ENCODE assay signal across 14 cellular contexts in the genomic region with DNA sequence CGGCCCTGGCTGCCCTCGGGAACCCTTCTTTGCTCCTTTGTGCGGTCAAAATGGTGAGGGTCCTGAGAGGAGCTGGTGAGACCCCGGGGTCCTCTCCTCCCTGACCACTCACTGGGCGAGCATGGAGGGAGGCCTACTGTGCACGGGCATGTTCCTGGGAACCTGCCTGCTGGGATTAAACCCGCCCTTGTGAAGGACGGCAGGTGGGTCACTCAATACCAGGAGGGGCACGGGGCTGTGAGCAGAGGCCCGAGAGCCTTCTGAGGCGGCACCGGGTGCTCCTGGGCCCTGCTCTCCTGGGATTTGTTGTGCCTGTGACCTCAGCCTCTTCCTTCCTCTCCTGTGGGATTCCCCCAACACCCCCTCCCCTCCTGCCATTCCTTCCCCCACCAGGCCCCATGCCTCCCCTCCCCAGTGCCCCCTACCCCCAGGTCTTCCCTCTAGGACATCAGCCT. TPM values are rescaled to one million over a fixed set of nuclear protein-coding genes. Genes with fewer than 3 reads are reported as not detected.
DNase-seq lines count a peak whose midpoint lies in the region; ATAC-seq, FAIRE-seq and TF ChIP-seq lines count a peak whose summit lies in the region.
"Had no signal": no experiment of that assay in that cellular context is flagged by ENCODE, and none has a peak within 500 bp of the region (broad histone marks: within the 10 kb centered on the region; RNA-seq: fewer than 3 reads in every experiment).

No MANE protein-coding gene starts in this region.

- H3K79me2 ChIP-seq in OCI-LY7 (ENCODE audit: insufficient read depth, low read depth, low read length) (no peaks in the 10 kb centered on the region), H1 (ENCODE audit: control insufficient read depth in 1 of 2, insufficient read depth in 2 of 2, low read length in 2 of 2) (no peaks in the 10 kb centered on the region)

- no peak overlapping the region for H2BK20ac ChIP-seq in H1 (ENCODE audit: low read length)

- WGBS in H1 (ENCODE audit: extremely low coverage in 1 of 2, insufficient coverage in 1 of 2, insufficient read length in 1 of 2, insufficient replicate concordance in 2 of 2, low coverage in 1 of 2, low lambda C conversion rate in 2 of 2, missing lambda C conversion rate in 1 of 2), 2 experiments = 90% methylated on average over 5 of the region's 12 CpGs; no CpG with 5 or more reads in 1 of the 2 experiments
- no CpG with 5 or more reads among the region's 12 CpGs for WGBS in suprapubic skin

- H3K56ac ChIP-seq in H1 (replicated peaks; ENCODE audit: insufficient read length, low read depth, low read length) = no peak overlapping the region

- no peak for DNase-seq in OCI-LY7 (ENCODE audit: low spot score)
- DNase-seq in H1 (ENCODE audit: low read depth in 1 of 2, low spot score in 2 of 2) = no peak
- DNase-seq in mucosa of descending colon = peak in 2 of 3 donors; percentile 14 to 48
- no peak for DNase-seq in suprapubic skin (ENCODE audit: low spot score in 2 of 2)
- no peak for DNase-seq in GM10248 (ENCODE audit: extremely low spot score)
- DNase-seq in activated effector memory CD4-positive, alpha-beta T cell treated with anti-CD3 and anti-CD28 coated beads, Interleukin-2, amount 50 U/mL, for 16 hours = no peak
- DNase-seq in NCI-H146 treated with DMSO at 0.1 percent for 48 hours (lab: John Stamatoyannopoulos, UW; ENCODE audit: unreplicated experiment) = no peak
- DNase-seq: activated CD4-positive, alpha-beta T cell treated with anti-CD3 and anti-CD28 coated beads for 48 hours; left cardiac atrium; NCI-H1436; NCI-H510A; T-helper 17 cell had no signal

- POLR2A ChIA-PET in OCI-LY7 (lab: Charles Lee) (no interaction called here), H1 (lab: Charles Lee; ENCODE audit: partially characterized antibody) (interaction anchor here (1.0 to 1.8 kb wide), 2 partner anchors 15 to 21 kb away, joined by 3 to 7 read pairs; no protein-coding TSS in a partner anchor), GM10248 (lab: Yijun Ruan, JAX) (no interaction called here)

- H3K27ac ChIP-seq in OCI-LY7 (ENCODE audit: low read depth, low read length, poor library complexity, severe bottlenecking) = no peak overlapping the region
- H3K27ac ChIP-seq in H1 (ENCODE audit: low read depth, low read length) = no peak overlapping the region
- peak overlapping the region; percentile 81 for H3K27ac ChIP-seq in suprapubic skin
- H3K27ac ChIP-seq: epithelial cell of prostate had no signal

- no peaks in the 10 kb centered on the region for H3K9me2 ChIP-seq in OCI-LY7 (ENCODE audit: insufficient read depth, low read length)

- H3K27me3 ChIP-seq in H1 (replicated peaks in 1 of 4; ENCODE audit: control insufficient read depth in 3 of 4, extremely low read depth in 1 of 4, insufficient read depth in 3 of 4, low read length in 3 of 4) (no peaks in the 10 kb centered on the region), suprapubic skin (peaks cover 3% of the 10 kb centered on the region)

- H3K36me3 ChIP-seq in OCI-LY7 (ENCODE audit: insufficient read depth, low read length) (no peaks in the 10 kb centered on the region), H1 (ENCODE audit: control insufficient read depth in 2 of 4, insufficient read depth in 4 of 4, low read length in 3 of 4) (peaks cover 3 to 18% (median 6%) of the 10 kb centered on the region in 4 experiments; a peak in 4 of 8 replicates), mucosa of descending colon (ENCODE audit: low read depth) (no peaks in the 10 kb centered on the region), suprapubic skin (peaks cover 25% of the 10 kb centered on the region)

- CTCF ChIA-PET in OCI-LY7 (lab: Charles Lee; ENCODE audit: unreplicated experiment) (no interaction called here), H1 (lab: Charles Lee; ENCODE audit: partially characterized antibody) (interaction anchor here (0.9 to 2.6 kb wide), 3 partner anchors 13 to 32 kb away, joined by 3 to 8 read pairs (median 3); no protein-coding TSS in a partner anchor), GM10248 (lab: Yijun Ruan, JAX) (no interaction called here)

- peaks cover 35% of the 10 kb centered on the region for H3K4me1 ChIP-seq in OCI-LY7 (ENCODE audit: insufficient read depth, low read length, poor library complexity, severe bottlenecking)
- peaks cover 0 to 28% (median 6%) of the 10 kb centered on the region in 4 experiments; a peak in 4 of 7 replicates for H3K4me1 ChIP-seq in H1 (replicated peaks in 1 of 4; ENCODE audit: control insufficient read depth in 3 of 4, insufficient read depth in 4 of 4, low read length in 3 of 4)
- H3K4me1 ChIP-seq in mucosa of descending colon (ENCODE audit: low read depth) = peaks cover 48% of the 10 kb centered on the region
- H3K4me1 ChIP-seq in suprapubic skin = peaks cover 77% of the 10 kb centered on the region

- H2AFZ ChIP-seq in OCI-LY7 (ENCODE audit: low read length) (no peak overlapping the region), H1 (ENCODE audit: low read length) (no peak overlapping the region)

- H4K20me1 ChIP-seq in OCI-LY7 (ENCODE audit: insufficient read depth, low read length) (no peaks in the 10 kb centered on the region), H1 (replicated peaks in 1 of 2; ENCODE audit: control insufficient read depth in 1 of 2, insufficient read depth in 2 of 2, low read length in 2 of 2) (peaks cover 0 to 2% of the 10 kb centered on the region in 2 experiments)

- no peaks in the 10 kb centered on the region for H3K23me2 ChIP-seq in H1 (ENCODE audit: low read depth, low read length)

- no peak overlapping the region for H3K14ac ChIP-seq in H1 (ENCODE audit: insufficient read length)

- no peak overlapping the region for H2BK5ac ChIP-seq in H1 (ENCODE audit: low read depth, low read length)

- peak overlapping the region; percentile 52 for H3K4me2 ChIP-seq in OCI-LY7 (ENCODE audit: low read length)
- no peak overlapping the region for H3K4me2 ChIP-seq in H1 (ENCODE audit: insufficient read depth in 1 of 2, low read depth in 2 of 2, low read length in 2 of 2)

- H3K4me3 ChIP-seq in OCI-LY7 (ENCODE audit: low read depth, low read length, poor library complexity, severe bottlenecking) (no peak overlapping the region), H1 (ENCODE audit: extremely low read depth in 1 of 4, insufficient read depth in 2 of 4, low read depth in 3 of 4, low read length in 4 of 4) (no peak overlapping the region), mucosa of descending colon (no peak overlapping the region), suprapubic skin (peak overlapping the region; percentile 33)

- no peak for TF ChIP-seq EP300 in H1 (IDR thresholded peaks at IDR 0.05; ENCODE audit: borderline replicate concordance in 1 of 2, low read depth in 2 of 2, low read length in 2 of 2)
- no peak for TF ChIP-seq EP300 in suprapubic skin (IDR thresholded peaks at IDR 0.05)

- FAIRE-seq in H1 (lab: Jason Lieb, UNC) = no peak

- TF ChIP-seq CTCF in OCI-LY7 (conservative IDR thresholded peaks at IDR 0.05; ENCODE audit: low read length) (no peak), H1 (IDR thresholded peaks at IDR 0.05; ENCODE audit: control extremely low read depth in 1 of 3, insufficient read depth in 1 of 3, low read depth in 1 of 3, low read length in 3 of 3) (no peak), mucosa of descending colon (IDR thresholded peaks at IDR 0.05) (no peak), suprapubic skin (IDR thresholded peaks at IDR 0.05) (no peak), GM10248 (IDR thresholded peaks at IDR 0.05; ENCODE audit: control extremely low read depth, extremely low read depth, low read depth, missing control alignments) (no peak)

- ATAC-seq in mucosa of descending colon (no peak), GM18520 (IDR thresholded peaks at IDR 0.05; ENCODE audit: unreplicated experiment) (no peak)
- ATAC-seq: T-helper 17 cell had no signal

- no peak overlapping the region for H2AK5ac ChIP-seq in H1 (ENCODE audit: low read depth, low read length)

- intact Hi-C loops in OCI-LY7 (cut with micrococcal nuclease; ENCODE audit: unreplicated experiment) = no loop called here
- intact Hi-C loops in mucosa of descending colon (cut with DNase I, micrococcal nuclease) = no loop called here

- no peak overlapping the region for H2BK15ac ChIP-seq in H1 (ENCODE audit: low read length)

- no peaks in the 10 kb centered on the region for H3K9me3 ChIP-seq in OCI-LY7 (ENCODE audit: low read length)
- H3K9me3 ChIP-seq in H1 (ENCODE audit: insufficient read depth in 2 of 2, low read depth in 1 of 2, low read length in 1 of 2) = peaks cover 0 to 6% of the 10 kb centered on the region in 2 experiments; a peak in 1 of 4 replicates
- no peaks in the 10 kb centered on the region for H3K9me3 ChIP-seq in mucosa of descending colon
- no peaks in the 10 kb centered on the region for H3K9me3 ChIP-seq in suprapubic skin

- TF ChIP-seq RAD21 in H1 (IDR thresholded peaks at IDR 0.05 in 1 of 2, conservative IDR thresholded peaks at IDR 0.05 in 1 of 2; ENCODE audit: low read depth in 2 of 2, low read length in 2 of 2) = no peak

- H2BK12ac ChIP-seq in H1 (ENCODE audit: low read depth, low read length) = no peak overlapping the region

- no peak overlapping the region for H3K23ac ChIP-seq in H1 (ENCODE audit: insufficient read length)

- no peak overlapping the region for H2BK120ac ChIP-seq in H1 (replicated peaks; ENCODE audit: low read depth, low read length)

- H3K9ac ChIP-seq in H1 (replicated peaks in 1 of 4; ENCODE audit: extremely low read depth in 1 of 4, low read depth in 3 of 4, low read length in 3 of 4) = no peak overlapping the region

- no peak overlapping the region for H4K91ac ChIP-seq in H1 (replicated peaks; ENCODE audit: insufficient read length, low read length)

- TF ChIP-seq POLR2A in H1 (IDR thresholded peaks at IDR 0.05; ENCODE audit: control extremely low read depth in 1 of 2, low read depth in 2 of 2, low read length in 2 of 2) (no peak), suprapubic skin (IDR thresholded peaks at IDR 0.05) (no peak)

- no TSS peak for BruUV-seq in OCI-LY7 (replicated peaks; lab: Mats Ljungman, UMichigan)

- H4K8ac ChIP-seq in H1 (ENCODE audit: extremely low read depth, insufficient read depth, low read length) = peak overlapping the region; percentile 89; the same call in 1 of the 2 replicates

- no peaks in the 10 kb centered on the region for H3K79me1 ChIP-seq in H1 (ENCODE audit: low read depth, low read length)

- H3K4ac ChIP-seq in H1 (replicated peaks; ENCODE audit: insufficient read length, low read depth, low read length) = no peak overlapping the region

- H4K5ac ChIP-seq in H1 (ENCODE audit: insufficient read length, low read depth, low read length) = peak overlapping the region; percentile 40

- H3K18ac ChIP-seq in H1 (ENCODE audit: extremely low read depth, low read length) = no peak overlapping the region

RNA-seq across cellular contexts. Expression of a gene that starts 19.7 kb away (rescaled TPM):
- total RNA-seq in OCI-LY7 (2014; rRNA removed; shearing (Covaris generic)) = 16.9 and 18.8 TPM in 2 replicates
- total RNA-seq in OCI-LY7 (2022) = 19.3 and 23.3 TPM in 2 replicates
- total RNA-seq in H1 (2021; fragmentation: NEBNext Ultra II Directional; extraction: Animal tissue kit (Norgen Biotek cat#: 25700)) = 13.9 and 14.2 TPM in 2 replicates
- polyA plus RNA-seq in H1 (2011; rRNA removed) = 13.9 and 26.0 TPM in 2 replicates
- polyA plus RNA-seq in H1 (2011; cell fraction: cytosol; rRNA removed) = 16.2 TPM
- polyA plus RNA-seq in H1 (2011; cell fraction: nucleus; rRNA removed) = 27.6 TPM
- polyA plus RNA-seq in H1 (2012, experiment 1 of 2) = 5.7 to 17.3 TPM (median 16.0 TPM) in 4 replicates
- polyA plus RNA-seq in H1 (2012, experiment 2 of 2) = 8.4 TPM
- polyA plus RNA-seq in H1 (2013, experiment 1 of 2) = 10.6 TPM
- 10.9 TPM for polyA plus RNA-seq in H1 (2013, experiment 2 of 2)
- 5.7 and 6.2 TPM in 2 replicates for polyA minus RNA-seq in H1 (2011; rRNA and poly(A)+ RNA removed)
- polyA minus RNA-seq in H1 (2011; cell fraction: cytosol; rRNA and poly(A)+ RNA removed) = 16.7 TPM
- 12.1 TPM for polyA minus RNA-seq in H1 (2011; cell fraction: nucleus; rRNA and poly(A)+ RNA removed)
- 100 to 1,000 TPM in 2 of 3 donors, 10 to 100 TPM in 1; 78.6 to 134 (median 116) TPM for total RNA-seq in mucosa of descending colon
- 100 to 1,000 TPM in 3 of 4 donors, 10 to 100 TPM in 1; 59.1 to 222 (median 155) TPM for total RNA-seq in suprapubic skin

Comparison
In these comparisons a context has a peak if more than half of its experiments do, and no peak if none do; other contexts are left out.
1. DNase-seq: peak in mucosa of descending colon (2 of 3); none in OCI-LY7 (single experiment), H1 (0 of 2), suprapubic skin (0 of 2), GM10248 (single experiment), activated effector memory CD4-positive, alpha-beta T cell treated with anti-CD3 and anti-CD28 coated beads, Interleukin-2, amount 50 U/mL, for 16 hours (single experiment) and NCI-H146 treated with DMSO at 0.1 percent for 48 hours (single experiment).